12 cellular contexts compared by ENCODE assay signal in genomic region chr13:100176781-100177389, GRCh38.
DNase-seq lines count a peak whose midpoint lies in the region; ATAC-seq, FAIRE-seq and TF ChIP-seq lines count a peak whose summit lies in the region.
"Had no signal": no experiment of that assay in that cellular context is flagged by ENCODE, and none has a peak within 500 bp of the region (broad histone marks: within the 10 kb centered on the region; RNA-seq: fewer than 3 reads in every experiment).

No MANE protein-coding gene starts in this region.

- H3K9ac ChIP-seq in astrocyte (ENCODE audit: low read length), result no peak overlapping the region
- no peak overlapping the region for H3K9ac ChIP-seq in HepG2 (ENCODE audit: insufficient read depth, low read depth, low read length)
- H3K9ac ChIP-seq: parathyroid adenoma had no signal

- peaks cover 3% of the 10 kb centered on the region for H3K79me2 ChIP-seq in astrocyte (ENCODE audit: insufficient read depth, low read length)
- no peaks in the 10 kb centered on the region for H3K79me2 ChIP-seq in HepG2 (ENCODE audit: insufficient read depth, low read length)
- H3K79me2 ChIP-seq: parathyroid adenoma had no signal

- H3K4me1 Mint-ChIP-seq in astrocyte (ENCODE audit: low read depth, unreplicated experiment), result peaks cover 8% of the 10 kb centered on the region

- no peaks in the 10 kb centered on the region for H3K9me3 ChIP-seq in astrocyte (ENCODE audit: insufficient read depth, low read depth, low read length)
- H3K9me3 ChIP-seq in HepG2 (ENCODE audit: low read length), result no peaks in the 10 kb centered on the region
- no peaks in the 10 kb centered on the region for H3K9me3 ChIP-seq in WERI-Rb-1 (ENCODE audit: severe bottlenecking)
- H3K9me3 ChIP-seq: tibial artery had no signal

- H3K4me2 ChIP-seq in astrocyte (ENCODE audit: low read length) (peak overlapping the region; percentile 5), HepG2 (ENCODE audit: low read depth, low read length) (no peak overlapping the region)

- intact Hi-C loops in HepG2 (cut with micrococcal nuclease; ENCODE audit: unreplicated experiment), result no loop called here

- no peak for TF ChIP-seq CTCF in astrocyte (IDR thresholded peaks at IDR 0.05; ENCODE audit: insufficient read depth, low read depth, low read length)
- no peak for TF ChIP-seq CTCF in HepG2 (CRISPR knock-in tag; IDR thresholded peaks at IDR 0.05)
- TF ChIP-seq CTCF in WERI-Rb-1 (IDR thresholded peaks at IDR 0.05; ENCODE audit: low read depth, low read length), result no peak

- H3K27ac ChIP-seq in astrocyte (ENCODE audit: low read depth, low read length), result no peak overlapping the region
- no peak overlapping the region for H3K27ac ChIP-seq in HepG2 (ENCODE audit: extremely low read length, insufficient read depth, low read length)
- no peak overlapping the region for H3K27ac ChIP-seq in WERI-Rb-1
- H3K27ac ChIP-seq: parathyroid adenoma, tibial artery had no signal

- H3K9me3 Mint-ChIP-seq in astrocyte (ENCODE audit: unreplicated experiment), result peaks cover 1% of the 10 kb centered on the region

- peaks cover 8% of the 10 kb centered on the region for H3K36me3 Mint-ChIP-seq in astrocyte (ENCODE audit: low read depth, unreplicated experiment)

- no peak for TF ChIP-seq POLR2A in HepG2 (IDR thresholded peaks at IDR 0.05; ENCODE audit: insufficient read depth in 1 of 2, low read depth in 2 of 2, low read length in 2 of 2)

- no peak for FAIRE-seq in astrocyte (lab: Jason Lieb, UNC)
- FAIRE-seq in HepG2 (lab: Jason Lieb, UNC), result no peak

- WGBS in HepG2 (ENCODE audit: low lambda C conversion rate), result 96% methylated on average over 2 of the region's 2 CpGs

- TF ChIP-seq EP300 in HepG2 (IDR thresholded peaks at IDR 0.05; ENCODE audit: low read depth in 2 of 2, low read length in 2 of 2), result no peak
- no peak for TF ChIP-seq EP300 in HepG2 (CRISPR knock-in tag; IDR thresholded peaks at IDR 0.05; ENCODE audit: borderline replicate concordance)

- POLR2A ChIA-PET in HepG2 (lab: Yijun Ruan, JAX), result no interaction called here

- H3K27me3 ChIP-seq in astrocyte (ENCODE audit: insufficient read depth, low read length), result no peaks in the 10 kb centered on the region
- no peaks in the 10 kb centered on the region for H3K27me3 ChIP-seq in HepG2 (ENCODE audit: control insufficient read depth in 1 of 2, insufficient read depth in 2 of 2, low read length in 2 of 2)
- H3K27me3 ChIP-seq in WERI-Rb-1 (ENCODE audit: insufficient read depth, low read depth, severe bottlenecking), result no peaks in the 10 kb centered on the region
- H3K27me3 ChIP-seq: tibial artery had no signal

- H3K4me3 ChIP-seq in astrocyte (ENCODE audit: insufficient read depth, low read depth, low read length) (no peak overlapping the region), HepG2 (replicated peaks in 1 of 3; ENCODE audit: insufficient read depth in 1 of 3, low read depth in 2 of 3, low read length in 3 of 3) (no peak overlapping the region), WERI-Rb-1 (ENCODE audit: low read depth, low read length) (no peak overlapping the region)
- H3K4me3 ChIP-seq: tibial artery had no signal

- ATAC-seq in HepG2, result no peak
- ATAC-seq: activated CD8-positive, alpha-beta T cell treated with anti-CD3 and anti-CD28 coated beads for 36 hours; left lobe of liver had no signal

- no peak for TF ChIP-seq RAD21 in HepG2 (CRISPR knock-in tag; IDR thresholded peaks at IDR 0.05)

- no peaks in the 10 kb centered on the region for H3K27me3 Mint-ChIP-seq in astrocyte (ENCODE audit: low read depth, unreplicated experiment)
- H3K27me3 Mint-ChIP-seq: activated CD8-positive, alpha-beta T cell treated with anti-CD3 and anti-CD28 coated beads for 36 hours had no signal

- BruUV-seq in HepG2 (replicated peaks; lab: Mats Ljungman, UMichigan), result no TSS peak

- H3K36me3 ChIP-seq in astrocyte (ENCODE audit: insufficient read depth, low read length) (no peaks in the 10 kb centered on the region), HepG2 (replicated peaks in 1 of 2; ENCODE audit: control insufficient read depth in 1 of 2, insufficient read depth in 2 of 2, low read length in 2 of 2) (peaks cover 0 to 1% of the 10 kb centered on the region in 2 experiments; a peak in 1 of 5 replicates), WERI-Rb-1 (no peaks in the 10 kb centered on the region)
- H3K36me3 ChIP-seq: tibial artery had no signal

- H3K4me3 Mint-ChIP-seq in astrocyte (ENCODE audit: unreplicated experiment), result no peak overlapping the region
- H3K4me3 Mint-ChIP-seq: activated CD8-positive, alpha-beta T cell treated with anti-CD3 and anti-CD28 coated beads for 36 hours had no signal

- CTCF ChIA-PET in HepG2 (lab: Yijun Ruan, JAX; ENCODE audit: low intra/inter-chr PET ratio, low total read pairs), result no interaction called here

- peaks cover 6% of the 10 kb centered on the region for H3K4me1 ChIP-seq in astrocyte (ENCODE audit: insufficient read depth, low read length)
- H3K4me1 ChIP-seq in HepG2 (ENCODE audit: insufficient read depth, low read length), result no peaks in the 10 kb centered on the region
- H3K4me1 ChIP-seq: parathyroid adenoma had no signal

- DNase-seq in EL, result peak; percentile 6
- DNase-seq in NCI-H1417 treated with DMSO at 0.1 percent for 48 hours (lab: John Stamatoyannopoulos, UW), result peak; percentile 25
- peak; percentile 51 for DNase-seq in astrocyte (ENCODE audit: low read depth)
- DNase-seq in HepG2 (ENCODE audit: low spot score), result no peak
- no peak for DNase-seq in SKM-1 treated with dmso at 0.1 percent for 144 hours (lab: John Stamatoyannopoulos, UW; ENCODE audit: unreplicated experiment)
- DNase-seq in WERI-Rb-1, result no peak
- DNase-seq in NAMALWA (ENCODE audit: low spot score), result no peak
- no peak for DNase-seq in activated CD4-positive, alpha-beta T cell treated with anti-CD3 and anti-CD28 coated beads, Interleukin-2, amount 50 U/mL, for 1 hour
- DNase-seq: activated CD8-positive, alpha-beta T cell treated with anti-CD3 and anti-CD28 coated beads for 36 hours; tibial artery had no signal

- in situ Hi-C loops in HepG2 (cut with HindIII; ENCODE audit: extremely low pct_ligation_motif_present, low pct_unique_long_range_greater_than_20kb), result no loop called here

- no peak overlapping the region for H3K27ac Mint-ChIP-seq in astrocyte (ENCODE audit: unreplicated experiment)
- H3K27ac Mint-ChIP-seq: activated CD8-positive, alpha-beta T cell treated with anti-CD3 and anti-CD28 coated beads for 36 hours had no signal

- peaks cover 15% of the 10 kb centered on the region for H4K20me1 ChIP-seq in astrocyte (ENCODE audit: insufficient read depth, low read length)
- no peaks in the 10 kb centered on the region for H4K20me1 ChIP-seq in HepG2 (ENCODE audit: insufficient read depth, low read length)

- H2AFZ ChIP-seq in astrocyte (ENCODE audit: low read depth, low read length), result no peak overlapping the region
- no peak overlapping the region for H2AFZ ChIP-seq in HepG2 (ENCODE audit: low read length)
- H2AFZ ChIP-seq: parathyroid adenoma had no signal

TF ChIP-seq in HepG2, 621 proteins besides CTCF, POLR2A, EP300 and RAD21:
- no peak for TF ChIP-seq ZNF629 (CRISPR knock-in tag; conservative IDR thresholded peaks at IDR 0.05)
- no peak for TF ChIP-seq ARNT (IDR thresholded peaks at IDR 0.05)
- no peak for TF ChIP-seq TCF7 (IDR thresholded peaks at IDR 0.05; ENCODE audit: low read depth)
- TF ChIP-seq MAFF (IDR thresholded peaks at IDR 0.05; ENCODE audit: low read depth, low read length), result peak; percentile 37; the same call in 1 of the 2 replicates
- TF ChIP-seq MAFK (conservative IDR thresholded peaks at IDR 0.05 in 1 of 2, IDR thresholded peaks at IDR 0.05 in 1 of 2; ENCODE audit: low read length in 2 of 2), result peak in 1 of 2 experiments; percentile 64; a peak in 2 of 4 replicates
TF ChIP-seq in HepG2: peak in this region for 2.

Comparison
In these comparisons a context has a peak if more than half of its experiments do, and no peak if none do; other contexts are left out.
1. DNase-seq: peak in EL (single experiment), NCI-H1417 treated with DMSO at 0.1 percent for 48 hours (single experiment) and astrocyte (single experiment); none in HepG2 (single experiment), SKM-1 treated with dmso at 0.1 percent for 144 hours (single experiment), WERI-Rb-1 (single experiment), NAMALWA (single experiment) and activated CD4-positive, alpha-beta T cell treated with anti-CD3 and anti-CD28 coated beads, Interleukin-2, amount 50 U/mL, for 1 hour (single experiment).